ENCODE assay signal across 8 cellular contexts in the genomic region with DNA sequence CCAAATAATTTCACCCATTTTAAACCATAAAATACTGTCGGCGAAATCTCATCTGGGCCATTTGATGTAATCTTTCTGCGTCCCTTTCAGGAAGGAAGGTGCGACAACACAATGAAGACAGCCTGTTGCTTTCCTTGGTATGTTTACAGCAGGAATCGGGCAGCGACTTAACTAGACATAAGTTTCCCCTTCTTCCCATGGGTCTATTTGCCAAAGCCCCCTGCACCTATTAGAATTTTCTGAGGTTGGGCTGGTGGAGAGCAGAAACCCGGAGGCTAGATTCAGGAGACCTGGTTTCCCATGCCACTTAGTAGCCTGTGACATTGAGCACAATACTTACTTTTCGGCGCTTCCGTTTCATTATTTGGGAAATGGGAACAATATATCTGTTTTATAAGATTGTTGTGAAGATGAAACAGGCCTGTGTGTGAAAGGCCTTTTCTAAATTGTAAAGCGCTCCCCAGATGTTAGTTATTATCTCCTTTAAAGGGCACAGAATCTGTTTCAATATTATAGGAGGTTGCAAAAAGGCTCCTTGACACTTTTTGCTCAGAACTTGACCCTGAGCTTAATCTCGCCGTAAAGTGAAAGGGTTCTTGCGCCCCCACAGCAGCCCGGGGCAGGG. TPM values are rescaled to one million over a fixed set of nuclear protein-coding genes. Genes with fewer than 3 reads are reported as not detected.
DNase-seq lines count a peak whose midpoint lies in the region; ATAC-seq, FAIRE-seq and TF ChIP-seq lines count a peak whose summit lies in the region.

No MANE protein-coding gene starts in this region.

- peak overlapping the region; percentile 86 for H3K27ac ChIP-seq in RWPE2 (ENCODE audit: poor library complexity, severe bottlenecking)

- FAIRE-seq in urothelium cell line (lab: Jason Lieb, UNC), result no peak

- H3K4me3 Mint-ChIP-seq in nephron progenitor cell, result peak overlapping the region; percentile 79

- peak overlapping the region; percentile 57 for H3K27ac Mint-ChIP-seq in nephron progenitor cell

- H3K9me3 ChIP-seq in RWPE2 (ENCODE audit: severe bottlenecking), result no peaks in the 10 kb centered on the region
- no peaks in the 10 kb centered on the region for H3K9me3 ChIP-seq in endocrine pancreas (ENCODE audit: control insufficient read depth, low read length)

- H3K4me1 ChIP-seq in RWPE2 (ENCODE audit: insufficient read depth, poor library complexity, severe bottlenecking) (peaks cover 22% of the 10 kb centered on the region), endocrine pancreas (ENCODE audit: control insufficient read depth, insufficient read depth, low read length) (peaks cover 26% of the 10 kb centered on the region)

- H3K4me3 ChIP-seq in H7 (ENCODE audit: insufficient read depth, low read depth, low read length), result peak overlapping the region; percentile 77
- H3K4me3 ChIP-seq in RWPE2 (ENCODE audit: severe bottlenecking), result peak overlapping the region; percentile 88
- H3K4me3 ChIP-seq in endocrine pancreas (ENCODE audit: control insufficient read depth, insufficient read depth, low read length), result peak overlapping the region; percentile 93

- TF ChIP-seq CTCF in RWPE2 (IDR thresholded peaks at IDR 0.05; ENCODE audit: poor library complexity, severe bottlenecking) (no peak), nephron progenitor cell (IDR thresholded peaks at IDR 0.05) (no peak)

- ATAC-seq in RWPE2 (ENCODE audit: low read depth), result no peak
- ATAC-seq in left lobe of liver, result no peak

- peaks cover 42% of the 10 kb centered on the region for H3K4me1 Mint-ChIP-seq in nephron progenitor cell

- H3K9me3 Mint-ChIP-seq in nephron progenitor cell, result no peaks in the 10 kb centered on the region

- H3K36me3 ChIP-seq in H7 (replicated peaks; ENCODE audit: control insufficient read depth, insufficient read depth, low read length) (no peaks in the 10 kb centered on the region; the same call in 1 of the 2 replicates), RWPE2 (ENCODE audit: low read depth) (no peaks in the 10 kb centered on the region), endocrine pancreas (ENCODE audit: control insufficient read depth, insufficient read depth, low read length) (no peaks in the 10 kb centered on the region)

- H3K9ac ChIP-seq in endocrine pancreas (ENCODE audit: control insufficient read depth, insufficient read depth, low read length), result peak overlapping the region; percentile 83

- H3K27me3 ChIP-seq in H7 (ENCODE audit: control insufficient read depth, insufficient read depth, low read length), result no peaks in the 10 kb centered on the region
- H3K27me3 ChIP-seq in RWPE2 (ENCODE audit: insufficient read depth, poor library complexity, severe bottlenecking), result no peaks in the 10 kb centered on the region
- no peaks in the 10 kb centered on the region for H3K27me3 ChIP-seq in endocrine pancreas (ENCODE audit: control insufficient read depth, insufficient read depth, low read length)

- intact Hi-C loops in posterior vena cava (cut with DNase I), result loop anchor here in 1 of 2 donors (2.0 to 10.0 kb wide), 2 partner anchors 75 to 281 kb away; no protein-coding TSS in a partner anchor

- peaks cover 14% of the 10 kb centered on the region for H3K27me3 Mint-ChIP-seq in nephron progenitor cell (ENCODE audit: low read depth, poor library complexity)

- peaks cover 9% of the 10 kb centered on the region for H3K36me3 Mint-ChIP-seq in nephron progenitor cell (ENCODE audit: low read depth)

- DNase-seq in H7 (peak; percentile 42), RWPE2 (ENCODE audit: low spot score) (no peak), nephron progenitor cell (peak; percentile 6), posterior vena cava (ENCODE audit: low spot score) (no peak), cortex of kidney (lab: John Stamatoyannopoulos, UW) (no peak), urothelium cell line (ENCODE audit: low spot score) (no peak), left lobe of liver (ENCODE audit: low spot score) (no peak)

RNA-seq across cellular contexts. Expression of a gene that starts 0.6 kb away (rescaled TPM):
- 27.6 and 42.4 TPM in 2 replicates for total RNA-seq in H7 (2014; rRNA removed; shearing (Covaris generic))
- total RNA-seq in posterior vena cava (10 to 100 TPM; 89.5 to 97.5 TPM), left lobe of liver (37.2 TPM)

RNA-seq across cellular contexts. Expression of a gene that starts 42.0 kb away (rescaled TPM):
- total RNA-seq in H7 (2014; rRNA removed; shearing (Covaris generic)), result 0.97 TPM in 1 of 2 replicates, not detected in the other
- total RNA-seq in posterior vena cava (under 1 TPM; 0.57 to 0.93 TPM), left lobe of liver (not detected)

Comparison
In these comparisons a context has a peak if more than half of its experiments do, and no peak if none do; other contexts are left out.
1. DNase-seq: peak in H7 (single experiment) and nephron progenitor cell (single experiment); none in RWPE2 (single experiment), posterior vena cava (single experiment), cortex of kidney (single experiment), urothelium cell line (single experiment) and left lobe of liver (single experiment).
2. Peak in every context shown above with its lines, with median percentiles within 50 percentile points of each other: H3K4me3 ChIP-seq.